ENCODE assay signal across 1 cellular context in the genomic region with DNA sequence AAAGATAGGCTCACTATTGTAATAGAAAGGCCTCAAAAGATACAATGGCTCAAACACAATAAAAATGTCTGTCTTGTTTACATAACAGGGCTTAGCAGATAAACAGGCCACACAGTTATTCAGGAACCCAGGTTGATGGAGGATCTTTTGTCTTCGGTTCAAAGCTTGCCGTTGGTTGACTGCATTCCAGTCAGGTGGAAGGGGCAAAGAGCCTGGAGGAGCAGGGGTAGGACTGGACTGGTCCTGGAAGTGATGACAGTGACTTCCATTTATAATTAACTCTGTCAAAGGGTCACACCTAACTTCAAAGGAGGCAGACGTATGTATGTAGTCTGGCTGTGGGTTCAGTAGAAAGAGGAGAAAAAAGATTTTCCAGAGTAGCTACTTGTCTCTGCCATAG. TPM values are rescaled to one million over a fixed set of nuclear protein-coding genes. Genes with fewer than 3 reads are reported as not detected.
"Had no signal": no experiment of that assay in that cellular context is flagged by ENCODE, and none has a peak within 500 bp of the region (broad histone marks: within the 10 kb centered on the region; RNA-seq: fewer than 3 reads in every experiment).

No MANE protein-coding gene starts in this region.

RNA-seq across cellular contexts. Expression of a gene that starts 20.1 kb away (rescaled TPM):
- total RNA-seq: esophagus mucosa had no signal
